Comparison of ENCODE assay signal across 11 cellular contexts in the genomic region with DNA sequence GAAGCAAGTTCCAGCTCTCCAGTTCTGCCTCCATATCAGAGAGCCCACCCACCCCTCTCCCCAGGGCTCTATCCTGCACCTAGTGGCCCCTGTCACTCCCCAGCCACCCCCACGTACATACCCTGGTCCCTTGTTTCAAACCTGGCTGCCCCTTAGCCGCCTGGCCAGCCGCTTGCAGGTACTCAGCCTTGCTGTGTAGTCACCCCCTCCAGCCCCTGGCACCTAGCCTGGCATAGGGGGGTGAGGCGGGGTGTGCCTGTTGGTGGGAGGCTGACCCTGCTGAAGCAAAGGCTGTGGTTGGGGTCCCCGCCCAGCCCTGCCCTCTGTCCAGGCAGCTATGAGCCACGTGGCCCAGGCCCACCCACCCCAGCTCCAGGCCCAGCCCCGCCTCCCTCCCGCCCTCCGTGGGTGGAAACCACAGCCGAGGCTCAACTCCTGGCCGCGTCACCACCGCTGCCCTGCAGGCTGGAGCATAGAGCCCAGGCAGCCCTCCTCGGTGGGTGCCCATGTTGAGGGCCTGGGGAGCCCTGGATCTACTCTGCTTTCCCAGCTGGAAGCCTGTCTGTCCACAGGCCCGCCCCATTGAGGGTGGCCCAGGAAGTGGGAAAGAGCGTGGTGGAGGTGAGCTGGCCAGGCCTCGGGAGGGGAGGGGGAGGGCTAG. TPM values are rescaled to one million over a fixed set of nuclear protein-coding genes. Genes with fewer than 3 reads are reported as not detected.
DNase-seq lines count a peak whose midpoint lies in the region; ATAC-seq, FAIRE-seq and TF ChIP-seq lines count a peak whose summit lies in the region.
"Had no signal": no experiment of that assay in that cellular context is flagged by ENCODE, and none has a peak within 500 bp of the region (broad histone marks: within the 10 kb centered on the region; RNA-seq: fewer than 3 reads in every experiment).

No MANE protein-coding gene starts in this region.

- DNase-seq in activated CD4-positive, alpha-beta T cell treated with anti-CD3 and anti-CD28 coated beads for 48 hours: peak; percentile 11
- no peak for DNase-seq in activated CD4-positive, alpha-beta T cell treated with anti-CD3 and anti-CD28 coated beads, Interleukin-2, amount 50 U/mL, for 48 hours
- DNase-seq in K562 (ENCODE audit: extremely low read depth in 1 of 4, low spot score in 3 of 4): peak; percentile 54 to 74 (median 64)
- peak in 1 of 2 donors; percentile 46 for DNase-seq in left lung
- no peak for DNase-seq in type B pancreatic cell (ENCODE audit: extremely low spot score, unreplicated experiment)
- no peak for DNase-seq in effector memory CD4-positive, alpha-beta T cell
- DNase-seq in KBM-7: no peak
- no peak for DNase-seq in NCI-H2081 (lab: John Stamatoyannopoulos, UW)
- DNase-seq: NCI-H2107, SIG-M5 had no signal

- peaks cover 19% of the 10 kb centered on the region for H4K20me1 ChIP-seq in K562 (replicated peaks; ENCODE audit: control insufficient read depth, insufficient read depth, low read length)

- CTCF ChIA-PET in K562 (lab: Yijun Ruan, JAX; ENCODE audit: low intra/inter-chr PET ratio): no interaction called here

- H3K27me3 ChIP-seq in K562 (ENCODE audit: control insufficient read depth in 2 of 2, insufficient read depth in 2 of 2, low read length in 2 of 2) (no peaks in the 10 kb centered on the region), left lung (no peaks in the 10 kb centered on the region)
- H3K27me3 ChIP-seq in effector memory CD4-positive, alpha-beta T cell (replicated peaks; ENCODE audit: control insufficient read depth, insufficient read depth, low read length, poor library complexity, severe bottlenecking): no peaks in the 10 kb centered on the region

- H3K36me3 ChIP-seq in K562 (ENCODE audit: control insufficient read depth, insufficient read depth, low read length) (peaks cover 5% of the 10 kb centered on the region; the same call in 1 of the 3 replicates), left lung (no peaks in the 10 kb centered on the region)
- no peaks in the 10 kb centered on the region for H3K36me3 ChIP-seq in effector memory CD4-positive, alpha-beta T cell (ENCODE audit: control insufficient read depth, insufficient read depth, low read length)

- in situ Hi-C loops in K562 (cut with MboI) (no loop called here), KBM-7 (cut with MboI; ENCODE audit: low pct_unique_long_range_greater_than_20kb, low sequenced_read_pairs) (no loop called here)

- POLR2A ChIA-PET in K562 (lab: Yijun Ruan, JAX): interaction anchor here (1.6 kb wide), 1 partner anchor 23 kb away, joined by 6 read pairs; no protein-coding TSS in a partner anchor

- H3K27ac Mint-ChIP-seq in type B pancreatic cell: peak overlapping the region; percentile 99
- H3K27ac Mint-ChIP-seq: stimulated activated naive CD8-positive, alpha-beta T cell treated with anti-CD3 and anti-CD28 coated beads, Interleukin-15, Interleukin-2, amounts not matched to agents 100 ng/mL and 50 ng/mL, for 24 hours had no signal

- TF ChIP-seq EP300 in K562 (IDR thresholded peaks at IDR 0.05; ENCODE audit: low read length): no peak

- ATAC-seq in K562 (peak; percentile 42), left lung (peak; percentile 62)

- peaks cover 9% of the 10 kb centered on the region for H3K9me1 ChIP-seq in K562 (ENCODE audit: control insufficient read depth, insufficient read depth, low read length)

- peak overlapping the region in 1 of 2 experiments; percentile 83; a peak in 2 of 4 replicates for H3K9ac ChIP-seq in K562 (ENCODE audit: insufficient read depth in 1 of 2, low read depth in 2 of 2, low read length in 2 of 2)

- no peaks in the 10 kb centered on the region for H3K9me3 ChIP-seq in K562 (replicated peaks; ENCODE audit: control insufficient read depth, insufficient read depth, low read depth, low read length)
- H3K9me3 ChIP-seq in left lung: no peaks in the 10 kb centered on the region
- no peaks in the 10 kb centered on the region for H3K9me3 ChIP-seq in effector memory CD4-positive, alpha-beta T cell (ENCODE audit: control insufficient read depth, low read length)

- H3K4me1 ChIP-seq in K562 (replicated peaks in 1 of 2; ENCODE audit: control insufficient read depth in 2 of 2, insufficient read depth in 2 of 2, low read length in 2 of 2) (peaks cover 35 to 63% of the 10 kb centered on the region in 2 experiments), left lung (peaks cover 36 to 58% of the 10 kb centered on the region in 2 donors)
- H3K4me1 ChIP-seq in effector memory CD4-positive, alpha-beta T cell (ENCODE audit: control insufficient read depth, insufficient read depth, low read length, poor library complexity, severe bottlenecking): no peaks in the 10 kb centered on the region

- H3K4me1 Mint-ChIP-seq in type B pancreatic cell (ENCODE audit: unreplicated experiment): peaks cover 60% of the 10 kb centered on the region

- H3K4me2 ChIP-seq in K562 (ENCODE audit: insufficient read depth, low read length): peak overlapping the region; percentile 26; the same call in 1 of the 2 replicates

- peaks cover 58% of the 10 kb centered on the region for H3K79me2 ChIP-seq in K562 (ENCODE audit: control insufficient read depth, insufficient read depth, low read length)

- TF ChIP-seq POLR2A in K562 (conservative IDR thresholded peaks at IDR 0.05): no peak

- no peak overlapping the region for H3K27ac ChIP-seq in K562 (ENCODE audit: extremely low read depth, low read depth, low read length)
- H3K27ac ChIP-seq in left lung: peak overlapping the region in 1 of 2 donors; percentile 2
- H3K27ac ChIP-seq in effector memory CD4-positive, alpha-beta T cell (ENCODE audit: insufficient read depth, low read length, poor library complexity, severe bottlenecking): no peak overlapping the region

- 36% methylated on average over 11 of the region's 17 CpGs for WGBS in K562 (ENCODE audit: insufficient coverage, low coverage, missing lambda C conversion rate)

- BruUV-seq in K562 (replicated peaks; lab: Mats Ljungman, UMichigan): no TSS peak

- no peak overlapping the region for H2AFZ ChIP-seq in K562 (ENCODE audit: low read depth, low read length)

- no peaks in the 10 kb centered on the region for H3K27me3 Mint-ChIP-seq in type B pancreatic cell
- H3K27me3 Mint-ChIP-seq: stimulated activated naive CD8-positive, alpha-beta T cell treated with anti-CD3 and anti-CD28 coated beads, Interleukin-15, Interleukin-2, amounts not matched to agents 100 ng/mL and 50 ng/mL, for 24 hours had no signal

- no peak for FAIRE-seq in K562 (lab: Jason Lieb, UNC)

- no peak overlapping the region for H3K4me3 Mint-ChIP-seq in type B pancreatic cell
- H3K4me3 Mint-ChIP-seq: stimulated activated naive CD8-positive, alpha-beta T cell treated with anti-CD3 and anti-CD28 coated beads, Interleukin-15, Interleukin-2, amounts not matched to agents 100 ng/mL and 50 ng/mL, for 24 hours had no signal

- no peak for TF ChIP-seq RAD21 in K562 (CRISPR knock-in tag; conservative IDR thresholded peaks at IDR 0.05 in 1 of 2, IDR thresholded peaks at IDR 0.05 in 1 of 2)

- H3K4me3 ChIP-seq in K562: no peak overlapping the region
- H3K4me3 ChIP-seq in left lung: peak overlapping the region in 1 of 2 donors; percentile 5
- H3K4me3 ChIP-seq in effector memory CD4-positive, alpha-beta T cell (ENCODE audit: insufficient read depth, low read depth, low read length, poor library complexity, severe bottlenecking): no peak overlapping the region

- H3K36me3 Mint-ChIP-seq in type B pancreatic cell: peaks cover 12% of the 10 kb centered on the region

- intact Hi-C loops in K562 (cut with micrococcal nuclease): no loop called here
- intact Hi-C loops in left lung (cut with DNase I): no loop called here

- H3K9me3 Mint-ChIP-seq in type B pancreatic cell: peaks cover 5% of the 10 kb centered on the region
- H3K9me3 Mint-ChIP-seq: stimulated activated naive CD8-positive, alpha-beta T cell treated with anti-CD3 and anti-CD28 coated beads, Interleukin-15, Interleukin-2, amounts not matched to agents 100 ng/mL and 50 ng/mL, for 24 hours had no signal

- no peak for TF ChIP-seq CTCF in K562 (IDR thresholded peaks at IDR 0.05 in 2 of 3, conservative IDR thresholded peaks at IDR 0.05 in 1 of 3; ENCODE audit: insufficient read depth in 2 of 3, low read depth in 1 of 3, low read length in 3 of 3)
- TF ChIP-seq CTCF in left lung (IDR thresholded peaks at IDR 0.05): no peak
- no peak for TF ChIP-seq CTCF in type B pancreatic cell (conservative IDR thresholded peaks at IDR 0.05)

RNA-seq across cellular contexts. Expression of a gene that starts 30.8 kb away (rescaled TPM):
- total RNA-seq in K562 (2011; cell fraction: chromatin; rRNA removed; ENCODE audit: low replicate concordance): 16.9 and 47.2 TPM in 2 replicates
- 23.7 and 25.8 TPM in 2 replicates for total RNA-seq in K562 (2011; cell fraction: nucleolus; rRNA removed)
- 17.7 and 19.4 TPM in 2 replicates for total RNA-seq in K562 (2011; cell fraction: nucleoplasm; rRNA removed)
- 5.8 and 9.2 TPM in 2 replicates for total RNA-seq in K562 (2014; rRNA removed)
- 1.6 and 2.6 TPM in 2 replicates for total RNA-seq in K562 (2014; rRNA removed; fragmentation: Illumina TruSeq; extraction: Trizol)
- 5.4 and 6.3 TPM in 2 replicates for total RNA-seq in K562 (2015; rRNA removed; fragmentation: Illumina TruSeq; extraction: Trizol)
- total RNA-seq in K562 (2021): 33.1 and 33.5 TPM in 2 replicates
- polyA plus RNA-seq in K562 (2011; rRNA removed): 6.0 and 12.1 TPM in 2 replicates
- polyA plus RNA-seq in K562 (2011; cell fraction: cytosol; rRNA removed): 12.2 and 23.6 TPM in 2 replicates
- 16.7 and 23.1 TPM in 2 replicates for polyA plus RNA-seq in K562 (2011; cell fraction: nucleus; rRNA removed)
- 25.3 and 28.8 TPM in 2 replicates for polyA plus RNA-seq in K562 (2012)
- polyA plus RNA-seq in K562 (2014; fragmentation: Illumina TruSeq; extraction: Trizol): 10.6 and 22.2 TPM in 2 replicates
- under 1 TPM; 0.21 to 0.46 TPM for polyA plus RNA-seq in K562 (2014; fragmentation: Nextera tagmentation; extraction: Ambion mirVana)
- polyA plus RNA-seq in K562 (2014; rRNA removed): 11.5 and 14.4 TPM in 2 replicates
- 4.8 and 6.7 TPM in 2 replicates for polyA minus RNA-seq in K562 (2011; rRNA and poly(A)+ RNA removed)
- polyA minus RNA-seq in K562 (2011; cell fraction: cytosol; rRNA and poly(A)+ RNA removed): 13.6 and 24.9 TPM in 2 replicates
- 6.2 and 7.1 TPM in 2 replicates for polyA minus RNA-seq in K562 (2011; cell fraction: nucleus; rRNA and poly(A)+ RNA removed)
- 10 to 100 TPM; 43.9 to 46.0 TPM for total RNA-seq in left lung
- 52.1 and 64.3 TPM in 2 replicates for total RNA-seq in type B pancreatic cell (ENCODE audit: low replicate concordance)

RNA-seq across cellular contexts. Expression of a gene that starts 40.4 kb away (rescaled TPM):
- total RNA-seq in K562 (2011; cell fraction: chromatin; rRNA removed; ENCODE audit: low replicate concordance): not detected in 2 replicates
- total RNA-seq in K562 (2011; cell fraction: nucleolus; rRNA removed): not detected in 2 replicates
- total RNA-seq in K562 (2011; cell fraction: nucleoplasm; rRNA removed): not detected in 2 replicates
- total RNA-seq in K562 (2014; rRNA removed) (not detected in 2 replicates), K562 (2014; rRNA removed; fragmentation: Illumina TruSeq; extraction: Trizol) (not detected in 2 replicates), K562 (2015; rRNA removed; fragmentation: Illumina TruSeq; extraction: Trizol) (not detected in 2 replicates), K562 (2021) (0.11 TPM in 1 of 2 replicates, not detected in the other), left lung (not detected), type B pancreatic cell (ENCODE audit: low replicate concordance) (19.0 and 22.6 TPM in 2 replicates)
- polyA plus RNA-seq in K562 (2011; rRNA removed) (0.08 TPM in 1 of 2 replicates, not detected in the other), K562 (2014; fragmentation: Illumina TruSeq; extraction: Trizol) (not detected in 2 replicates), K562 (2014; fragmentation: Nextera tagmentation; extraction: Ambion mirVana) (not detected), K562 (2014; rRNA removed) (0.05 and 0.34 TPM in 2 replicates)
- 0.06 and 0.07 TPM in 2 replicates for polyA plus RNA-seq in K562 (2011; cell fraction: cytosol; rRNA removed)
- not detected in 2 replicates for polyA plus RNA-seq in K562 (2011; cell fraction: nucleus; rRNA removed)
- 0.07 TPM in 1 of 2 replicates, not detected in the other for polyA plus RNA-seq in K562 (2012)
- not detected in 2 replicates for polyA minus RNA-seq in K562 (2011; rRNA and poly(A)+ RNA removed)
- polyA minus RNA-seq in K562 (2011; cell fraction: cytosol; rRNA and poly(A)+ RNA removed): not detected in 2 replicates
- not detected in 2 replicates for polyA minus RNA-seq in K562 (2011; cell fraction: nucleus; rRNA and poly(A)+ RNA removed)

RNA-seq across cellular contexts. Expression of a gene that starts 47.7 kb away (rescaled TPM):
- total RNA-seq in K562 (2011; cell fraction: chromatin; rRNA removed; ENCODE audit: low replicate concordance): not detected in 2 replicates
- not detected in 2 replicates for total RNA-seq in K562 (2011; cell fraction: nucleolus; rRNA removed)
- not detected in 2 replicates for total RNA-seq in K562 (2011; cell fraction: nucleoplasm; rRNA removed)
- not detected in 2 replicates for total RNA-seq in K562 (2014; rRNA removed)
- not detected in 2 replicates for total RNA-seq in K562 (2014; rRNA removed; fragmentation: Illumina TruSeq; extraction: Trizol)
- not detected in 2 replicates for total RNA-seq in K562 (2015; rRNA removed; fragmentation: Illumina TruSeq; extraction: Trizol)
- total RNA-seq in K562 (2021): 0.36 TPM in 1 of 2 replicates, not detected in the other
- not detected in 2 replicates for polyA plus RNA-seq in K562 (2011; rRNA removed)
- 0.13 TPM in 1 of 2 replicates, not detected in the other for polyA plus RNA-seq in K562 (2011; cell fraction: cytosol; rRNA removed)
- not detected in 2 replicates for polyA plus RNA-seq in K562 (2011; cell fraction: nucleus; rRNA removed)
- polyA plus RNA-seq in K562 (2012): 0.21 TPM in 1 of 2 replicates, not detected in the other
- polyA plus RNA-seq in K562 (2014; fragmentation: Illumina TruSeq; extraction: Trizol): not detected in 2 replicates
- polyA plus RNA-seq in K562 (2014; fragmentation: Nextera tagmentation; extraction: Ambion mirVana): not detected
- polyA plus RNA-seq in K562 (2014; rRNA removed): not detected in 2 replicates
- polyA minus RNA-seq in K562 (2011; rRNA and poly(A)+ RNA removed): not detected in 2 replicates
- not detected in 2 replicates for polyA minus RNA-seq in K562 (2011; cell fraction: cytosol; rRNA and poly(A)+ RNA removed)
- polyA minus RNA-seq in K562 (2011; cell fraction: nucleus; rRNA and poly(A)+ RNA removed): not detected in 2 replicates
- not detected for total RNA-seq in left lung
- total RNA-seq in type B pancreatic cell (ENCODE audit: low replicate concordance): not detected in 2 replicates

Comparison
In these comparisons a context has a peak if more than half of its experiments do, and no peak if none do; other contexts are left out.
1. DNase-seq: peak in activated CD4-positive, alpha-beta T cell treated with anti-CD3 and anti-CD28 coated beads for 48 hours (single experiment) and K562 (4 of 4); none in activated CD4-positive, alpha-beta T cell treated with anti-CD3 and anti-CD28 coated beads, Interleukin-2, amount 50 U/mL, for 48 hours (0 of 2), type B pancreatic cell (single experiment), effector memory CD4-positive, alpha-beta T cell (0 of 3), KBM-7 (single experiment) and NCI-H2081 (0 of 2).
2. RNA of a gene that starts 40.4 kb away (total RNA-seq): 19.0 to 22.6 TPM in type B pancreatic cell; 0.11 TPM in K562 and not detected in left lung; every median in the first group is over 10 times any median in the second.